10 cellular contexts compared by ENCODE assay signal in genomic region chr16:19119564-19119963, GRCh38. TPM values are rescaled to one million over a fixed set of nuclear protein-coding genes. Genes with fewer than 3 reads are reported as not detected.
DNase-seq lines count a peak whose midpoint lies in the region; ATAC-seq and TF ChIP-seq lines count a peak whose summit lies in the region.
"Had no signal": no experiment of that assay in that cellular context is flagged by ENCODE, and none has a peak within 500 bp of the region (broad histone marks: within the 10 kb centered on the region; RNA-seq: fewer than 3 reads in every experiment).

No MANE protein-coding gene starts in this region.

- TF ChIP-seq CTCF in hepatocyte (IDR thresholded peaks at IDR 0.05; ENCODE audit: poor library complexity) (no peak), thyroid gland (IDR thresholded peaks at IDR 0.05) (no peak)

- no peaks in the 10 kb centered on the region for H3K27me3 Mint-ChIP-seq in activated CD4-positive, alpha-beta T cell treated with anti-CD3 and anti-CD28 coated beads, Interleukin-2, amount 10 ng/mL, durations not matched to agents 24 days and 14 days

- no peaks in the 10 kb centered on the region for H3K27me3 ChIP-seq in hepatocyte
- H3K27me3 ChIP-seq in thyroid gland, result no peaks in the 10 kb centered on the region

- H3K4me2 ChIP-seq in hepatocyte, result peak overlapping the region; percentile 71

- TF ChIP-seq POLR2A in thyroid gland (IDR thresholded peaks at IDR 0.05), result no peak

- intact Hi-C loops in activated CD4-positive, alpha-beta T cell treated with anti-CD3 and anti-CD28 coated beads, Interleukin-2, amount 10 ng/mL, durations not matched to agents 24 days and 14 days (cut with micrococcal nuclease), result loop anchor here (1.0 to 5.0 kb wide), 6 partner anchors 8 to 403 kb away; partner anchors contain the start of genes CCP110, GDE1 and SYT17
- intact Hi-C loops in thyroid gland (cut with DNase I), result no loop called here
- intact Hi-C loops in left colon (cut with DNase I, micrococcal nuclease), result no loop called here

- H3K36me3 ChIP-seq in hepatocyte (replicated peaks; ENCODE audit: insufficient read depth, low read depth), result no peaks in the 10 kb centered on the region
- H3K36me3 ChIP-seq in thyroid gland, result peaks cover 0 to 13% of the 10 kb centered on the region in 2 donors

- H3K36me3 Mint-ChIP-seq in activated CD4-positive, alpha-beta T cell treated with anti-CD3 and anti-CD28 coated beads, Interleukin-2, amount 10 ng/mL, durations not matched to agents 24 days and 14 days (ENCODE audit: low read depth), result peaks cover 56% of the 10 kb centered on the region

- peak overlapping the region; percentile 58 for H3K4me3 Mint-ChIP-seq in activated CD4-positive, alpha-beta T cell treated with anti-CD3 and anti-CD28 coated beads, Interleukin-2, amount 10 ng/mL, durations not matched to agents 24 days and 14 days

- WGBS in adipose tissue, 3 donors, result 33 to 65% (median 38%) methylated on average over 5 of the region's 5 CpGs
- 48% methylated on average over 5 of the region's 5 CpGs for WGBS in hepatocyte (ENCODE audit: low lambda C conversion rate, missing lambda C conversion rate)
- WGBS in thyroid gland, 2 donors, result 41 to 57% methylated on average over 5 of the region's 5 CpGs

- H3K4me1 ChIP-seq in hepatocyte (ENCODE audit: insufficient read depth), result peaks cover 29% of the 10 kb centered on the region
- peaks cover 26 to 55% of the 10 kb centered on the region in 2 donors for H3K4me1 ChIP-seq in thyroid gland

- no peaks in the 10 kb centered on the region for H3K9me3 Mint-ChIP-seq in activated CD4-positive, alpha-beta T cell treated with anti-CD3 and anti-CD28 coated beads, Interleukin-2, amount 10 ng/mL, durations not matched to agents 24 days and 14 days

- H3K9me2 ChIP-seq in hepatocyte (replicated peaks; ENCODE audit: insufficient read depth), result no peaks in the 10 kb centered on the region

- H3K9me3 ChIP-seq in hepatocyte (ENCODE audit: low read depth), result no peaks in the 10 kb centered on the region
- no peaks in the 10 kb centered on the region for H3K9me3 ChIP-seq in thyroid gland

- peak overlapping the region; percentile 91 for H3K27ac Mint-ChIP-seq in activated CD4-positive, alpha-beta T cell treated with anti-CD3 and anti-CD28 coated beads, Interleukin-2, amount 10 ng/mL, durations not matched to agents 24 days and 14 days

- ATAC-seq in GM21529 (IDR thresholded peaks at IDR 0.05; ENCODE audit: unreplicated experiment) (no peak), HG02840 (IDR thresholded peaks at IDR 0.05; ENCODE audit: low FRiP score, unreplicated experiment) (no peak), left colon (no peak)

- H4K20me1 ChIP-seq in hepatocyte (ENCODE audit: insufficient read depth, poor library complexity, severe bottlenecking), result peaks cover 9% of the 10 kb centered on the region

- DNase-seq in activated CD4-positive, alpha-beta T cell treated with anti-CD3 and anti-CD28 coated beads, Interleukin-2, amount 10 ng/mL, durations not matched to agents 24 days and 14 days, result no peak
- no peak for DNase-seq in activated CD4-positive, alpha-beta T cell treated with anti-CD3 and anti-CD28 coated beads for 4 hours
- DNase-seq in hepatocyte (ENCODE audit: low spot score), result no peak
- no peak for DNase-seq in thyroid gland
- no peak for DNase-seq in left colon
- DNase-seq: NCI-H524 treated with DMSO at 0.1 percent for 48 hours, retina had no signal

- H2AFZ ChIP-seq in hepatocyte, result no peak overlapping the region

- H3K4me3 ChIP-seq in hepatocyte, result no peak overlapping the region
- peak overlapping the region in 1 of 3 donors; percentile 9 for H3K4me3 ChIP-seq in thyroid gland (replicated peaks in 1 of 3)

- H3K79me2 ChIP-seq in hepatocyte, result peaks cover 51% of the 10 kb centered on the region

- H3K27ac ChIP-seq in adipose tissue (ENCODE audit: low read depth, low read length) (peak overlapping the region; percentile 86), hepatocyte (peak overlapping the region; percentile 81), thyroid gland (peak overlapping the region; percentile 7 to 75 (median 49))

- peaks cover 36% of the 10 kb centered on the region for H3K4me1 Mint-ChIP-seq in activated CD4-positive, alpha-beta T cell treated with anti-CD3 and anti-CD28 coated beads, Interleukin-2, amount 10 ng/mL, durations not matched to agents 24 days and 14 days

RNA-seq across cellular contexts. Expression of gene ITPRIPL2, which starts 5.8 kb away (rescaled TPM):
- total RNA-seq in activated CD4-positive, alpha-beta T cell treated with anti-CD3 and anti-CD28 coated beads, Interleukin-2, amount 10 ng/mL, durations not matched to agents 24 days and 14 days, result 57.6 and 58.4 TPM in 2 replicates
- 10 to 100 TPM in 2 of 3 donors, 1 to 10 TPM in 1; 7.7 to 29.1 (median 25.4) TPM for polyA plus RNA-seq in adipose tissue
- 16.3 and 20.1 TPM in 2 replicates for total RNA-seq in hepatocyte
- 8.6 and 10.3 TPM in 2 replicates for polyA plus RNA-seq in hepatocyte
- total RNA-seq in thyroid gland, result 10 to 100 TPM; 34.2 to 47.0 (median 39.7) TPM
- total RNA-seq in left colon, result 10 to 100 TPM; 40.4 to 42.7 TPM

RNA-seq across cellular contexts. Expression of gene SYT17, which starts 48.5 kb away (rescaled TPM):
- total RNA-seq in activated CD4-positive, alpha-beta T cell treated with anti-CD3 and anti-CD28 coated beads, Interleukin-2, amount 10 ng/mL, durations not matched to agents 24 days and 14 days, result 1.3 and 1.9 TPM in 2 replicates
- 10 to 100 TPM in 1 of 3 donors, 1 to 10 TPM in 2; 1.7 to 11.6 (median 2.1) TPM for polyA plus RNA-seq in adipose tissue
- 4.3 and 6.7 TPM in 2 replicates for total RNA-seq in hepatocyte
- 6.9 and 7.3 TPM in 2 replicates for polyA plus RNA-seq in hepatocyte
- 10 to 100 TPM in 1 of 4 donors, 1 to 10 TPM in 3; 2.8 to 17.2 (median 8.6) TPM for total RNA-seq in thyroid gland
- 1 to 10 TPM; 8.4 to 9.1 TPM for total RNA-seq in left colon

RNA-seq across cellular contexts. Expression of gene COQ7, which starts 52.1 kb away (rescaled TPM):
- total RNA-seq in activated CD4-positive, alpha-beta T cell treated with anti-CD3 and anti-CD28 coated beads, Interleukin-2, amount 10 ng/mL, durations not matched to agents 24 days and 14 days, result 21.6 and 22.0 TPM in 2 replicates
- polyA plus RNA-seq in adipose tissue (10 to 100 TPM in 2 of 3 donors, 1 to 10 TPM in 1; 8.5 to 14.7 (median 10.2) TPM), hepatocyte (17.5 and 20.9 TPM in 2 replicates)
- total RNA-seq in hepatocyte (18.9 and 19.4 TPM in 2 replicates), thyroid gland (10 to 100 TPM; 26.4 to 41.9 (median 38.4) TPM), left colon (10 to 100 TPM; 25.9 to 29.6 TPM)
